ENCODE assay signal across 9 cellular contexts in the genomic region with DNA sequence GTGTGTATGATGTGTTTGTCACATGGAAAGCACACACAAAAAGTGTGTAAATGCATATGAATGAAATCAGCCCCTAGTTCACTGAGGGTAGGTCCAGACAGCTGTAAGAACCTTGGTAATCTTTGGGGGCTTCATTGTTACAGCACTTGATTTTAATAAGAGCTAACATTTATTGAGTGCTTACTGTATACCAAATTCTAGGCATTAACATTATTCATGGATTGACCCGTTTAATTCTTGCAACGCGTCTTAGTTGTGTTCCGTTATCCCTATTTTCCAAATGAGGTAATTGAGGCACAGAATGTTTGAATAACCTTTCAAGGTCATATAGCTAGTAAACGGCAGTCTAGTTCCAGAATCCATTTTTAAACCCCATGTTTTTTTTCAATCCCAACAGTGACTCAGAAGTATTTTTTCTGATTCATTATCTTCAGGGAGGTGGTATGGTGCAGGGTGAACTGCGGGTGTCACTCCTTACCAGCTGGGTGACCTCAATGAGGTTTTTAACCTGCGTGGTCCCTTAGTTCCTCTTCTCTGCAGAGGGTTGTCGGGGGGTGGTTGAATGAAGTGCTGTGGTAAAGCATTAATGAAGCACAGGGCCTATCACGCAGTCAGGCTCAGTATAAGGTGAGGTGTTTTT. TPM values are rescaled to one million over a fixed set of nuclear protein-coding genes. Genes with fewer than 3 reads are reported as not detected.
DNase-seq lines count a peak whose midpoint lies in the region; ATAC-seq and TF ChIP-seq lines count a peak whose summit lies in the region.
"Had no signal": no experiment of that assay in that cellular context is flagged by ENCODE, and none has a peak within 500 bp of the region (broad histone marks: within the 10 kb centered on the region; RNA-seq: fewer than 3 reads in every experiment).

No MANE protein-coding gene starts in this region.

- no TSS peak for BruUV-seq in mammary epithelial cell (replicated peaks; lab: Mats Ljungman, UMichigan)

- POLR2A ChIA-PET in activated naive CD8-positive, alpha-beta T cell treated with anti-CD3 and anti-CD28 coated beads, Interleukin-2, amount 10 ng/mL, durations not matched to agents 7 days and 5 days (lab: Charles Lee): interaction anchor here (1.2 to 4.2 kb wide), 4 partner anchors 8 to 12 kb away, joined by 4 to 21 read pairs (median 6); no protein-coding TSS in a partner anchor

- DNase-seq in GM23248 (peak; percentile 39), RPMI7951 (ENCODE audit: low read depth) (peak; percentile 54), hepatocyte (ENCODE audit: low spot score) (no peak), NCI-H2107 (lab: John Stamatoyannopoulos, UW) (no peak), mammary epithelial cell (no peak), NCI-H1092 (lab: John Stamatoyannopoulos, UW) (no peak)
- no peak for DNase-seq in activated naive CD8-positive, alpha-beta T cell treated with anti-CD3 and anti-CD28 coated beads, Interleukin-2, amount 10 ng/mL, durations not matched to agents 7 days and 5 days
- peak; percentile 41 for DNase-seq in stimulated activated CD8-positive, alpha-beta memory T cell treated with anti-CD3 and anti-CD28 coated beads, Interleukin-12 subunit alpha, Interleukin-12 subunit beta, amount 100 ng/mL, for 4 hours (ENCODE audit: low read depth)
- DNase-seq: NCI-H1417 had no signal

- no peaks in the 10 kb centered on the region for H3K27me3 Mint-ChIP-seq in activated naive CD8-positive, alpha-beta T cell treated with anti-CD3 and anti-CD28 coated beads, Interleukin-2, amount 10 ng/mL, durations not matched to agents 7 days and 5 days

- peak; percentile 75 for ATAC-seq in activated naive CD8-positive, alpha-beta T cell treated with anti-CD3 and anti-CD28 coated beads, Interleukin-2, amount 10 ng/mL, durations not matched to agents 7 days and 5 days (ENCODE audit: low read depth)

- H4K20me1 ChIP-seq in GM23248 (ENCODE audit: insufficient read depth) (no peaks in the 10 kb centered on the region), hepatocyte (ENCODE audit: insufficient read depth, poor library complexity, severe bottlenecking) (no peaks in the 10 kb centered on the region), mammary epithelial cell (ENCODE audit: insufficient read depth, low read length) (no peaks in the 10 kb centered on the region)

- no peaks in the 10 kb centered on the region for H3F3A ChIP-seq in GM23248 (ENCODE audit: insufficient read depth)

- H3K27me3 ChIP-seq in GM23248 (replicated peaks; ENCODE audit: insufficient read depth): no peaks in the 10 kb centered on the region
- H3K27me3 ChIP-seq in hepatocyte: no peaks in the 10 kb centered on the region
- H3K27me3 ChIP-seq in mammary epithelial cell (ENCODE audit: insufficient read depth, low read length): no peaks in the 10 kb centered on the region

- peak overlapping the region; percentile 39 for H3K27ac Mint-ChIP-seq in activated naive CD8-positive, alpha-beta T cell treated with anti-CD3 and anti-CD28 coated beads, Interleukin-2, amount 10 ng/mL, durations not matched to agents 7 days and 5 days

- H3K4me3 ChIP-seq in GM23248 (no peak overlapping the region), hepatocyte (no peak overlapping the region), mammary epithelial cell (replicated peaks in 1 of 3; ENCODE audit: insufficient read depth in 1 of 3, low read depth in 2 of 3, low read length in 3 of 3) (no peak overlapping the region)

- CTCF ChIA-PET in mammary epithelial cell (lab: Charles Lee; ENCODE audit: low non-redundant PET): no interaction called here

- peaks cover 57% of the 10 kb centered on the region for H3K36me3 Mint-ChIP-seq in activated naive CD8-positive, alpha-beta T cell treated with anti-CD3 and anti-CD28 coated beads, Interleukin-2, amount 10 ng/mL, durations not matched to agents 7 days and 5 days

- H2AFZ ChIP-seq in GM23248 (no peak overlapping the region), hepatocyte (no peak overlapping the region), mammary epithelial cell (ENCODE audit: low read depth, low read length) (no peak overlapping the region)

- H3K4me1 ChIP-seq in GM23248 (ENCODE audit: insufficient read depth): peaks cover 15% of the 10 kb centered on the region
- H3K4me1 ChIP-seq in hepatocyte (ENCODE audit: insufficient read depth): peaks cover 7% of the 10 kb centered on the region
- H3K4me1 ChIP-seq in mammary epithelial cell (ENCODE audit: insufficient read depth, low read length): no peaks in the 10 kb centered on the region

- H3K4me2 ChIP-seq in GM23248 (ENCODE audit: unreplicated experiment): no peak overlapping the region
- H3K4me2 ChIP-seq in hepatocyte: no peak overlapping the region
- H3K4me2 ChIP-seq in mammary epithelial cell (ENCODE audit: insufficient read depth, low read depth, low read length): no peak overlapping the region

- H3K27ac ChIP-seq in GM23248: no peak overlapping the region
- no peak overlapping the region for H3K27ac ChIP-seq in hepatocyte
- no peak overlapping the region for H3K27ac ChIP-seq in mammary epithelial cell (ENCODE audit: insufficient read depth, low read depth, low read length)

- peaks cover 72% of the 10 kb centered on the region for H3K4me1 Mint-ChIP-seq in activated naive CD8-positive, alpha-beta T cell treated with anti-CD3 and anti-CD28 coated beads, Interleukin-2, amount 10 ng/mL, durations not matched to agents 7 days and 5 days

- H3K36me3 ChIP-seq in GM23248 (ENCODE audit: low read depth): 0 out of 2 replicates have a peak, but pooled peaks cover 3% of the 10 kb centered on the region
- no peaks in the 10 kb centered on the region for H3K36me3 ChIP-seq in hepatocyte (replicated peaks; ENCODE audit: insufficient read depth, low read depth)
- no peaks in the 10 kb centered on the region for H3K36me3 ChIP-seq in mammary epithelial cell (ENCODE audit: insufficient read depth, low read length)

- no peaks in the 10 kb centered on the region for H3K9me3 ChIP-seq in GM23248 (ENCODE audit: low read depth)
- no peaks in the 10 kb centered on the region for H3K9me3 ChIP-seq in hepatocyte (ENCODE audit: low read depth)
- no peaks in the 10 kb centered on the region for H3K9me3 ChIP-seq in mammary epithelial cell (replicated peaks; ENCODE audit: insufficient read depth, low read length)

- in situ Hi-C loops in GM23248 (cut with MboI): no loop called here
- in situ Hi-C loops in mammary epithelial cell (cut with MboI; ENCODE audit: low sequenced_read_pairs in 2 of 2): no loop called here

- H3K4me3 Mint-ChIP-seq in activated naive CD8-positive, alpha-beta T cell treated with anti-CD3 and anti-CD28 coated beads, Interleukin-2, amount 10 ng/mL, durations not matched to agents 7 days and 5 days: peak overlapping the region; percentile 39

- TF ChIP-seq CTCF in hepatocyte (IDR thresholded peaks at IDR 0.05; ENCODE audit: poor library complexity) (no peak), mammary epithelial cell (conservative IDR thresholded peaks at IDR 0.05 in 1 of 2, IDR thresholded peaks at IDR 0.05 in 1 of 2; ENCODE audit: extremely low read depth in 1 of 2, insufficient read depth in 1 of 2, low read depth in 1 of 2, low read length in 2 of 2) (no peak)

- dilution Hi-C loops in mammary epithelial cell (cut with HindIII; ENCODE audit: low sequenced_read_pairs): no loop called here

- H3K79me2 ChIP-seq in GM23248 (ENCODE audit: insufficient read depth) (peaks cover 98% of the 10 kb centered on the region), hepatocyte (peaks cover 78% of the 10 kb centered on the region), mammary epithelial cell (ENCODE audit: insufficient read depth, low read length) (peaks cover 18% of the 10 kb centered on the region)

- no peaks in the 10 kb centered on the region for H3K9me3 Mint-ChIP-seq in activated naive CD8-positive, alpha-beta T cell treated with anti-CD3 and anti-CD28 coated beads, Interleukin-2, amount 10 ng/mL, durations not matched to agents 7 days and 5 days

- H3K9ac ChIP-seq in GM23248: no peak overlapping the region
- no peak overlapping the region for H3K9ac ChIP-seq in mammary epithelial cell (ENCODE audit: insufficient read depth, low read length)

- 86 to 88% methylated on average over 9 of the region's 9 CpGs for WGBS in GM23248 (ENCODE audit: low coverage in 1 of 2, low lambda C conversion rate in 2 of 2, missing lambda C conversion rate in 2 of 2), 2 experiments
- 88% methylated on average over 9 of the region's 9 CpGs for WGBS in hepatocyte (ENCODE audit: low lambda C conversion rate, missing lambda C conversion rate)
- 86% methylated on average over 9 of the region's 9 CpGs for WGBS in mammary epithelial cell (ENCODE audit: low coverage, missing lambda C conversion rate)

- no peaks in the 10 kb centered on the region for H3K9me2 ChIP-seq in GM23248 (ENCODE audit: insufficient read depth)
- no peaks in the 10 kb centered on the region for H3K9me2 ChIP-seq in hepatocyte (replicated peaks; ENCODE audit: insufficient read depth)

- intact Hi-C loops in mammary epithelial cell (cut with micrococcal nuclease): no loop called here

RNA-seq across cellular contexts. Expression of a gene that starts 14.2 kb away (rescaled TPM):
- total RNA-seq in GM23248 (2014; rRNA removed; shearing (Covaris generic)): 54.3 and 54.6 TPM in 2 replicates
- 37.8 and 43.6 TPM in 2 replicates for polyA plus RNA-seq in GM23248 (2016; fragmentation: Nextera tagmentation; extraction: Ambion mirVana)
- total RNA-seq in RPMI7951 (2014; rRNA removed; shearing (Covaris generic)): 42.4 and 52.0 TPM in 2 replicates
- 100 to 1,000 TPM; 111 TPM for total RNA-seq in activated naive CD8-positive, alpha-beta T cell treated with anti-CD3 and anti-CD28 coated beads, Interleukin-2, amount 10 ng/mL, durations not matched to agents 7 days and 5 days
- total RNA-seq in hepatocyte: 36.9 and 40.5 TPM in 2 replicates
- 11.7 and 16.4 TPM in 2 replicates for polyA plus RNA-seq in hepatocyte
- 10 to 100 TPM; 20.6 to 36.3 TPM for total RNA-seq in mammary epithelial cell
- polyA plus RNA-seq in mammary epithelial cell: 13.9 TPM
- 56.8 TPM for polyA minus RNA-seq in mammary epithelial cell

RNA-seq across cellular contexts. Expression of a gene that starts 46.3 kb away (rescaled TPM):
- 110 and 151 TPM in 2 replicates for total RNA-seq in GM23248 (2014; rRNA removed; shearing (Covaris generic))
- polyA plus RNA-seq in GM23248 (2016; fragmentation: Nextera tagmentation; extraction: Ambion mirVana) (1,175 and 1,181 TPM in 2 replicates), hepatocyte (525 and 528 TPM in 2 replicates), mammary epithelial cell (113 TPM)
- 233 and 241 TPM in 2 replicates for total RNA-seq in RPMI7951 (2014; rRNA removed; shearing (Covaris generic))
- 100 to 1,000 TPM; 177 to 179 TPM for total RNA-seq in activated naive CD8-positive, alpha-beta T cell treated with anti-CD3 and anti-CD28 coated beads, Interleukin-2, amount 10 ng/mL, durations not matched to agents 7 days and 5 days
- total RNA-seq in hepatocyte (97.3 and 134 TPM in 2 replicates), mammary epithelial cell (100 to 1,000 TPM in 1 of 2 donors, 10 to 100 TPM in 1; 40.5 to 141 TPM)
- 17.6 TPM for polyA minus RNA-seq in mammary epithelial cell

Comparison
In these comparisons a context has a peak if more than half of its experiments do, and no peak if none do; other contexts are left out.
1. DNase-seq: peak in GM23248 (single experiment), RPMI7951 (single experiment) and stimulated activated CD8-positive, alpha-beta memory T cell treated with anti-CD3 and anti-CD28 coated beads, Interleukin-12 subunit alpha, Interleukin-12 subunit beta, amount 100 ng/mL, for 4 hours (single experiment); none in activated naive CD8-positive, alpha-beta T cell treated with anti-CD3 and anti-CD28 coated beads, Interleukin-2, amount 10 ng/mL, durations not matched to agents 7 days and 5 days (single experiment), hepatocyte (single experiment), NCI-H2107 (single experiment), mammary epithelial cell (single experiment) and NCI-H1092 (single experiment).